24 cellular contexts compared by ENCODE assay signal in the genomic region with DNA sequence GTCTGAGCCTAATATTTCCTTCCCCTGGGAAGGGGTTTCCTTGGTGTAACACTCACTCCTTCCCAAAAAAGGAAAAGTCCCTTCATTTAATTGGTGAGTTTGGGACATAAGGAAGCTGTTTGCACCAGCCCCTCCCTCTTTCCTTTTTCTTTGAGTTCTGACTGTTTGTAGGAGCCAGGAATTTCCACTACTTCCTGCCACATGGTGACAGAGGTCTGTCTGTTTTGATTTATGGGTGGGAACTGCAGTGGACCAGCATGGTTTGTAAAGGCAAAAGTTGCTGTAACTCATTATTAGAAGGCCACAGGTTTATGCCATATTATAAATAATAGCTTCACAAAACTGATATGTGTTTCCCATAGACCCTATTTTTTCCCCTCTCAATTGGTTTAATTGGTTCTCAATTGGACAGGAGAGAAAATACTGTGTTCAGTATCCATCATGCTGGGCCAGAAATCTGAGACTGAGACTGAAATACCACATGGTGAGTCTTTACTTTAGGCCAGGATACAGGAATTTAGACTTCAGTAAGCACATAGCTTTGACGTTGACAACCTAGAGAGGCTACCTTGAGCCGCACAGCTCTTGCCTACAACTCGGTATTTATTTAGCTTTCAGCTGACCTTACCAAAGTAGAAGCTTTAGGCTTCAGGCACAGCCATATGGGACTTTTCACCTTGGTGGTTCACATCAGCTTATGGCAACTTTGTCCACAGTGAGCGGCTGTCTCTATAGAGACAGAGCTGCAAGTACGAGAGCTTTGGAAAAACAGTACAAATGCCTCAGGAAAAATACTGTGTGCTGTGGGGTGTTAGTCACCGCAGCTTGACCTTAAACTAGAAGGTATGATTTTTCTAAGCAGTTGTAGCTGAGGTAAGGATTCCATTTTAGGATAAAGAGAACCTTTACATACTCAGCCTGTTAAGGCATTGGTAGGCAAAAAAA. TPM values are rescaled to one million over a fixed set of nuclear protein-coding genes. Genes with fewer than 3 reads are reported as not detected.
A peak's percentile ranks its signal among the peaks of the same experiment; 100 is the strongest.
DNase-seq lines count a peak whose midpoint lies in the region; FAIRE-seq and TF ChIP-seq lines count a peak whose summit lies in the region.
"Had no signal": no experiment of that assay in that cellular context is flagged by ENCODE, and none has a peak within 500 bp of the region (broad histone marks: within the 10 kb centered on the region; RNA-seq: fewer than 3 reads in every experiment).

No MANE protein-coding gene starts in this region.

- peaks cover 20% of the 10 kb centered on the region for H3K4me1 Mint-ChIP-seq in MCF 10A (ENCODE audit: insufficient read depth, unreplicated experiment)
- H3K4me1 Mint-ChIP-seq: activated naive CD8-positive, alpha-beta T cell treated with anti-CD3 and anti-CD28 coated beads for 36 hours; activated T-helper 17 cell treated with anti-CD3 and anti-CD28 coated beads, Interleukin-2, amount 50 U/mL, for 72 hours had no signal

- H3K27me3 Mint-ChIP-seq in MCF 10A (ENCODE audit: insufficient read depth, unreplicated experiment), result no peaks in the 10 kb centered on the region

- FAIRE-seq in kidney (lab: Jason Lieb, UNC), result no peak
- FAIRE-seq: GM12891 had no signal

- no peaks in the 10 kb centered on the region for H3K36me3 Mint-ChIP-seq in MCF 10A (ENCODE audit: insufficient read depth, unreplicated experiment)
- H3K36me3 Mint-ChIP-seq: activated naive CD8-positive, alpha-beta T cell treated with anti-CD3 and anti-CD28 coated beads for 36 hours; stimulated activated naive B cell treated with anti-CD40 and anti-IgM and Interleukin-4, amounts not matched to agents 10 μg/mL and 1 μg/mL and 100 μg/mL, for 72 hours had no signal

- H3K36me3 ChIP-seq in breast epithelium (no peaks in the 10 kb centered on the region), tibial nerve (no peaks in the 10 kb centered on the region), kidney (ENCODE audit: control insufficient read depth in 1 of 2, insufficient read depth in 2 of 2, low read length in 2 of 2) (no peaks in the 10 kb centered on the region)
- H3K36me3 ChIP-seq: left ventricle myocardium inferior, thoracic aorta, WERI-Rb-1 had no signal

- CTCF ChIA-PET in MCF 10A (lab: Yijun Ruan, JAX), result interaction anchor here (0.6 to 2.4 kb wide), 9 partner anchors 10 to 1058 kb away, joined by 3 to 9 read pairs (median 3); no protein-coding TSS in a partner anchor

- no peak overlapping the region for H3K4me3 Mint-ChIP-seq in MCF 10A (ENCODE audit: unreplicated experiment)
- H3K4me3 Mint-ChIP-seq: activated naive CD8-positive, alpha-beta T cell treated with anti-CD3 and anti-CD28 coated beads for 36 hours; activated T-helper 17 cell treated with anti-CD3 and anti-CD28 coated beads, Interleukin-2, amount 50 U/mL, for 72 hours; B cell; stimulated activated naive B cell treated with anti-CD40 and anti-IgM and Interleukin-4, amounts not matched to agents 10 μg/mL and 1 μg/mL and 100 μg/mL, for 72 hours had no signal

- no peaks in the 10 kb centered on the region for H3K27me3 ChIP-seq in breast epithelium
- no peaks in the 10 kb centered on the region for H3K27me3 ChIP-seq in tibial nerve
- H3K27me3 ChIP-seq: body of pancreas had no signal

- POLR2A ChIA-PET in MCF 10A (lab: Yijun Ruan, JAX), result interaction anchor here (0.5 to 1.6 kb wide), 7 partner anchors 9 to 178 kb away, joined by 3 to 6 read pairs (median 3); no protein-coding TSS in a partner anchor

- no TSS peak for BruUV-seq in MCF 10A (replicated peaks; lab: Mats Ljungman, UMichigan)

- H3K9ac ChIP-seq in kidney (ENCODE audit: low read length in 2 of 2), result no peak overlapping the region

- H3K27ac Mint-ChIP-seq in MCF 10A (ENCODE audit: low read depth, unreplicated experiment), result peak overlapping the region; percentile 73
- H3K27ac Mint-ChIP-seq: activated naive CD8-positive, alpha-beta T cell treated with anti-CD3 and anti-CD28 coated beads for 36 hours; activated T-helper 17 cell treated with anti-CD3 and anti-CD28 coated beads, Interleukin-2, amount 50 U/mL, for 72 hours; B cell; progenitor cell of endocrine pancreas; stimulated activated naive B cell treated with anti-CD40 and anti-IgM and Interleukin-4, amounts not matched to agents 10 μg/mL and 1 μg/mL and 100 μg/mL, for 72 hours had no signal

- WGBS in tibial nerve, 2 donors, result 70 to 75% methylated on average over 6 of the region's 6 CpGs

- no peaks in the 10 kb centered on the region for H3K9me3 ChIP-seq in breast epithelium
- H3K9me3 ChIP-seq in tibial nerve, result no peaks in the 10 kb centered on the region
- H3K9me3 ChIP-seq in kidney (ENCODE audit: control insufficient read depth in 1 of 2, low read length in 2 of 2), result no peaks in the 10 kb centered on the region
- H3K9me3 ChIP-seq: body of pancreas, left ventricle myocardium inferior, mucosa of descending colon, thoracic aorta had no signal

- peak; percentile 57 for DNase-seq in MCF 10A (ENCODE audit: unreplicated experiment)
- no peak for DNase-seq in breast epithelium (ENCODE audit: low spot score in 2 of 2)
- DNase-seq in brain pericyte (ENCODE audit: low read depth, low spot score), result peak; percentile 26
- DNase-seq in kidney tubule cell (ENCODE audit: low spot score), result peak; percentile 17
- DNase-seq in tibial nerve (ENCODE audit: low spot score in 2 of 2), result no peak
- no peak for DNase-seq in kidney
- no peak for DNase-seq in stimulated activated CD4-positive, alpha-beta T cell treated with anti-CD3 and anti-CD28 coated beads, Interleukin-2, amount 100 ng/mL, for 24 hours
- no peak for DNase-seq in activated CD4-positive, alpha-beta T cell treated with anti-CD3 and anti-CD28 coated beads for 1 hour
- DNase-seq: 8988T; activated naive CD8-positive, alpha-beta T cell treated with anti-CD3 and anti-CD28 coated beads for 36 hours; head of caudate nucleus; left ventricle myocardium inferior; mucosa of descending colon; NCI-H510A treated with DMSO at 0.1 percent for 48 hours; stimulated activated naive B cell treated with anti-CD40 and anti-IgM and Interleukin-4, amounts not matched to agents 10 μg/mL and 1 μg/mL and 100 μg/mL, for 72 hours; WERI-Rb-1 had no signal

- H3K27ac ChIP-seq in breast epithelium, result no peak overlapping the region
- H3K27ac ChIP-seq in tibial nerve, result no peak overlapping the region
- H3K27ac ChIP-seq in kidney (ENCODE audit: low read depth in 2 of 2, low read length in 2 of 2), result no peak overlapping the region
- H3K27ac ChIP-seq: body of pancreas, coronary artery, left ventricle myocardium inferior, thoracic aorta, WERI-Rb-1 had no signal

- no peaks in the 10 kb centered on the region for H3K9me3 Mint-ChIP-seq in MCF 10A (ENCODE audit: unreplicated experiment)

- TF ChIP-seq POLR2A in breast epithelium (IDR thresholded peaks at IDR 0.05) (no peak), tibial nerve (IDR thresholded peaks at IDR 0.05) (no peak)

- no peak for TF ChIP-seq EP300 in tibial nerve (IDR thresholded peaks at IDR 0.05)

- intact Hi-C loops in MCF 10A (cut with micrococcal nuclease), result no loop called here
- intact Hi-C loops in breast epithelium (cut with DNase I; ENCODE audit: low total_unique reads), result no loop called here
- intact Hi-C loops in kidney (cut with DNase I), result no loop called here

- H3K4me3 ChIP-seq in breast epithelium (no peak overlapping the region), tibial nerve (no peak overlapping the region), kidney (ENCODE audit: low read length in 2 of 2) (no peak overlapping the region)
- H3K4me3 ChIP-seq: body of pancreas, coronary artery, left ventricle myocardium inferior, mucosa of descending colon, thoracic aorta had no signal

- TF ChIP-seq CTCF in MCF 10A (IDR thresholded peaks at IDR 0.05; ENCODE audit: unreplicated experiment) (no peak), breast epithelium (IDR thresholded peaks at IDR 0.05) (no peak), tibial nerve (IDR thresholded peaks at IDR 0.05) (no peak), kidney (IDR thresholded peaks at IDR 0.05; ENCODE audit: borderline replicate concordance, extremely low read depth, insufficient read depth) (no peak)

- H3K4me1 ChIP-seq in breast epithelium (no peaks in the 10 kb centered on the region), tibial nerve (no peaks in the 10 kb centered on the region), kidney (ENCODE audit: control insufficient read depth in 1 of 2, insufficient read depth in 1 of 2, low read depth in 1 of 2, low read length in 2 of 2) (no peaks in the 10 kb centered on the region)
- H3K4me1 ChIP-seq: body of pancreas, left ventricle myocardium inferior had no signal

RNA-seq across cellular contexts. Expression of a gene that starts 40.0 kb away (rescaled TPM):
- total RNA-seq in MCF 10A (2022) (0.42 and 0.61 TPM in 2 replicates), breast epithelium (under 1 TPM in 1 of 3 donors, not detected in 2; 0.16 TPM), tibial nerve (1 to 10 TPM in 2 of 4 donors, under 1 TPM in 1, not detected in 1; 0.39 to 1.5 (median 1.0) TPM), kidney (not detected)
- 3.6 TPM for polyA plus RNA-seq in kidney (ENCODE audit: insufficient read depth, low read depth, low replicate concordance)
- total RNA-seq: activated naive CD8-positive, alpha-beta T cell treated with anti-CD3 and anti-CD28 coated beads for 36 hours; activated T-helper 17 cell treated with anti-CD3 and anti-CD28 coated beads, Interleukin-2, amount 50 U/mL, for 72 hours; left ventricle myocardium inferior; skeletal muscle tissue; thoracic aorta had no signal

Comparison
In these comparisons a context has a peak if more than half of its experiments do, and no peak if none do; other contexts are left out.
1. DNase-seq: peak in MCF 10A (single experiment), brain pericyte (single experiment) and kidney tubule cell (single experiment); none in breast epithelium (0 of 2), tibial nerve (0 of 2), kidney (single experiment), stimulated activated CD4-positive, alpha-beta T cell treated with anti-CD3 and anti-CD28 coated beads, Interleukin-2, amount 100 ng/mL, for 24 hours (0 of 2) and activated CD4-positive, alpha-beta T cell treated with anti-CD3 and anti-CD28 coated beads for 1 hour (single experiment).